26 cellular contexts compared by ENCODE assay signal in the genomic region with DNA sequence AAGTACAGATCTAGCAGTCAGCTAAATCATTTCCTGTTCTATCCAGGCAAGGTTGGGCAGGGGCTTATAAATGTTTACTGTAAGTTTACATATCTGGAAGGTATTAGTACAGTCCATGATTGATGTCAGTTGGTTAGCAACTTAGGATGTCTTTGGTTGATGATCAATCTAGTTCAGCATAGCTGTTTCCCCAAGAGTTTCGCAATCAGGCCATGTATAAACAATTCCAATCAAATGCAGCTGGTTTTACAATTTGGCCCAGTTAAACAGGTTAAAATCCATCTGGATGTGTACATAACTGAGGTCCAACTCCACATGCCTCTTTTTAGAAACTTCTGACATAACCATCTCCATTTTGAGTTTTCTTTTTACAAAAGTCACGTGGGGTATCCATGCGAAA. TPM values are rescaled to one million over a fixed set of nuclear protein-coding genes. Genes with fewer than 3 reads are reported as not detected.
DNase-seq lines count a peak whose midpoint lies in the region; ATAC-seq, FAIRE-seq and TF ChIP-seq lines count a peak whose summit lies in the region.
"Had no signal": no experiment of that assay in that cellular context is flagged by ENCODE, and none has a peak within 500 bp of the region (broad histone marks: within the 10 kb centered on the region; RNA-seq: fewer than 3 reads in every experiment).

No MANE protein-coding gene starts in this region.

- H2BK20ac ChIP-seq in H9 (ENCODE audit: low read depth, low read length, poor library complexity, severe bottlenecking): no peak overlapping the region

- peak; percentile 51 for FAIRE-seq in A549 (lab: Jason Lieb, UNC)

- POLR2A ChIA-PET in A549 (lab: Yijun Ruan, JAX): no interaction called here

- DNase-seq in A549 (ENCODE audit: low read depth in 1 of 2, low spot score in 1 of 2): no peak
- peak; percentile 58 for DNase-seq in GM04504 (ENCODE audit: low read depth)
- DNase-seq in amniotic epithelial cell (ENCODE audit: low read depth): peak; percentile 48
- DNase-seq in fibroblast of the aortic adventitia (ENCODE audit: low read depth): peak; percentile 57
- no peak for DNase-seq in activated naive CD4-positive, alpha-beta T cell treated with anti-CD3 and anti-CD28 coated beads, Interleukin-2, amount 50 U/mL, for 72 hours (ENCODE audit: low spot score in 2 of 2)
- no peak for DNase-seq in osteocyte (ENCODE audit: extremely low spot score, unreplicated experiment)
- no peak for DNase-seq in H9
- DNase-seq: 8988T; activated CD4-positive, alpha-beta T cell treated with anti-CD3 and anti-CD28 coated beads, Interleukin-2, amount 50 U/mL, for 1 hour; activated gamma-delta T cell treated with Interleukin-2 at 50 U/mL for 16 hours; CD4-positive, alpha-beta T cell; DMS53; endodermal cell; left cardiac atrium; MG63; mucosa of descending colon; NCI-H187; NCI-H226; SHP77 treated with DMSO at 0.1 percent for 48 hours; spleen; stimulated activated CD4-positive, alpha-beta T cell treated with anti-CD3 and anti-CD28 coated beads, Interleukin-4, amount 100 ng/mL, for 4 hours; T-cell; uterus had no signal

- H3K9ac ChIP-seq in H9 (ENCODE audit: extremely low read depth, insufficient read length, low read length): no peak overlapping the region

- no peak overlapping the region for H2BK15ac ChIP-seq in H9 (ENCODE audit: low read depth, low read length)

- H2BK5ac ChIP-seq in H9 (ENCODE audit: insufficient read length, low read length): no peak overlapping the region

- H2BK120ac ChIP-seq in H9 (ENCODE audit: low read depth, low read length, poor library complexity, severe bottlenecking): no peak overlapping the region

- H3K4me3 ChIP-seq in A549: no peak overlapping the region
- no peak overlapping the region for H3K4me3 ChIP-seq in fibroblast of the aortic adventitia (ENCODE audit: low read depth, low read length)
- H3K4me3 ChIP-seq: gastroesophageal sphincter, MG63, mucosa of descending colon, spleen, uterus had no signal

- peaks cover 3% of the 10 kb centered on the region for H3K79me1 ChIP-seq in H9 (ENCODE audit: insufficient read depth, low read depth, low read length, poor library complexity, severe bottlenecking)

- no peaks in the 10 kb centered on the region for H3K4me1 ChIP-seq in A549
- no peaks in the 10 kb centered on the region for H3K4me1 ChIP-seq in H9 (ENCODE audit: insufficient read depth, low read length)
- H3K4me1 ChIP-seq: gastroesophageal sphincter, spleen, uterus had no signal

- H3K4ac ChIP-seq in H9 (ENCODE audit: low read depth, low read length): no peak overlapping the region

- H2AK5ac ChIP-seq in H9 (ENCODE audit: insufficient read length, low read length): no peak overlapping the region

- H2AFZ ChIP-seq in H9 (ENCODE audit: low read length): no peak overlapping the region

- H3K27ac Mint-ChIP-seq in activated naive CD4-positive, alpha-beta T cell treated with anti-CD3 and anti-CD28 coated beads, Interleukin-2, amount 50 U/mL, for 72 hours: no peak overlapping the region
- H3K27ac Mint-ChIP-seq in osteocyte (ENCODE audit: unreplicated experiment): no peak overlapping the region
- H3K27ac Mint-ChIP-seq in H9: no peak overlapping the region
- H3K27ac Mint-ChIP-seq: CD4-positive, alpha-beta T cell; endodermal cell; T-cell had no signal

- H3K27me3 ChIP-seq in H9 (ENCODE audit: insufficient read depth, low read length): no peaks in the 10 kb centered on the region
- H3K27me3 ChIP-seq: gastroesophageal sphincter, MG63, spleen, uterus had no signal

- H4K91ac ChIP-seq in H9 (ENCODE audit: insufficient read length, low read depth, low read length): no peak overlapping the region

- H3K4me2 ChIP-seq in A549 (no peak overlapping the region), H9 (ENCODE audit: insufficient read depth, insufficient read length, low read length) (no peak overlapping the region)

- TF ChIP-seq CTCF in A549 (IDR thresholded peaks at IDR 0.05) (no peak), fibroblast of the aortic adventitia (IDR thresholded peaks at IDR 0.05; ENCODE audit: insufficient read depth, low read length) (no peak), osteocyte (IDR thresholded peaks at IDR 0.05) (no peak), H9 (conservative IDR thresholded peaks at IDR 0.05) (no peak)

- WGBS in A549 (ENCODE audit: missing lambda C conversion rate): 51% methylated on average over 3 of the region's 3 CpGs
- WGBS in H9 (ENCODE audit: extremely low coverage, insufficient read length, low lambda C conversion rate): no CpG with 5 or more reads among the region's 3 CpGs

- no peak for TF ChIP-seq POLR2A in A549 (IDR thresholded peaks at IDR 0.05; ENCODE audit: low read length)

- H3K27ac ChIP-seq in A549: no peak overlapping the region
- H3K27ac ChIP-seq in H9 (ENCODE audit: insufficient read length, low read depth, low read length): no peak overlapping the region
- H3K27ac ChIP-seq: gastroesophageal sphincter, spleen, uterus had no signal

- no peak overlapping the region for H3K4me3 Mint-ChIP-seq in osteocyte (ENCODE audit: unreplicated experiment)
- H3K4me3 Mint-ChIP-seq in H9: no peak overlapping the region
- H3K4me3 Mint-ChIP-seq: CD4-positive, alpha-beta T cell; endodermal cell; neural crest cell; T-cell had no signal

- H3K23ac ChIP-seq in H9 (ENCODE audit: insufficient read length, low read depth, low read length): no peak overlapping the region

- H3K9me3 ChIP-seq in A549: peaks cover 88% of the 10 kb centered on the region
- H3K9me3 ChIP-seq in H9 (ENCODE audit: control insufficient read depth, low read depth, low read length): peaks cover 30% of the 10 kb centered on the region

- H3K4me1 Mint-ChIP-seq in osteocyte (ENCODE audit: unreplicated experiment): no peaks in the 10 kb centered on the region
- H3K4me1 Mint-ChIP-seq in H9: no peaks in the 10 kb centered on the region
- H3K4me1 Mint-ChIP-seq: endodermal cell, neural crest cell, T-cell had no signal

- H3K36me3 Mint-ChIP-seq in activated naive CD4-positive, alpha-beta T cell treated with anti-CD3 and anti-CD28 coated beads, Interleukin-2, amount 50 U/mL, for 72 hours: peaks cover 26 to 32% of the 10 kb centered on the region in 2 donors
- H3K36me3 Mint-ChIP-seq in osteocyte (ENCODE audit: unreplicated experiment) (peaks cover 61% of the 10 kb centered on the region), H9 (ENCODE audit: insufficient read depth in 1 of 3, low read depth in 3 of 3) (peaks cover 49 to 62% (median 52%) of the 10 kb centered on the region in 3 experiments)

- no peaks in the 10 kb centered on the region for H4K20me1 ChIP-seq in H9 (ENCODE audit: control insufficient read depth, insufficient read depth, insufficient read length)

- H3T11ph ChIP-seq in H9 (ENCODE audit: low read length): no peak overlapping the region

- H3K56ac ChIP-seq in H9 (ENCODE audit: insufficient read length, low read depth, low read length): no peak overlapping the region

- no peak overlapping the region for H4K5ac ChIP-seq in H9 (ENCODE audit: insufficient read length, low read depth, low read length)

- H3K27me3 Mint-ChIP-seq in osteocyte (ENCODE audit: unreplicated experiment) (no peaks in the 10 kb centered on the region), H9 (ENCODE audit: low read depth) (no peaks in the 10 kb centered on the region; the same call in 1 of the 2 replicates)

- H3K79me2 ChIP-seq in H9 (ENCODE audit: insufficient read depth, low read length): no peaks in the 10 kb centered on the region

- no peak overlapping the region for H2BK12ac ChIP-seq in H9 (ENCODE audit: insufficient read length, low read depth, low read length)

- no peak for TF ChIP-seq RAD21 in A549 (conservative IDR thresholded peaks at IDR 0.05 in 1 of 2, IDR thresholded peaks at IDR 0.05 in 1 of 2)

- H3K23me2 ChIP-seq in H9 (ENCODE audit: insufficient read length, low read depth, low read length, poor library complexity, severe bottlenecking): no peaks in the 10 kb centered on the region

- no peak for TF ChIP-seq EP300 in A549 (IDR thresholded peaks at IDR 0.05)

- no peak overlapping the region for H3K18ac ChIP-seq in H9 (ENCODE audit: insufficient read length, low read depth, low read length)

- CTCF ChIA-PET in A549 (lab: Yijun Ruan, JAX): interaction anchor here (1.2 to 1.5 kb wide), 2 partner anchors 11 to 12 kb away, joined by 3 to 5 read pairs; no protein-coding TSS in a partner anchor

- no peak overlapping the region for H4K8ac ChIP-seq in H9 (replicated peaks; ENCODE audit: insufficient read length, low read depth, low read length)

- no peak overlapping the region for H3K14ac ChIP-seq in H9 (ENCODE audit: insufficient read depth, low read length)

- no peak for ATAC-seq in A549
- ATAC-seq in activated naive CD4-positive, alpha-beta T cell treated with anti-CD3 and anti-CD28 coated beads, Interleukin-2, amount 50 U/mL, for 72 hours: no peak
- ATAC-seq in HG02623 (IDR thresholded peaks at IDR 0.05; ENCODE audit: unreplicated experiment): no peak
- ATAC-seq: gastroesophageal sphincter, left cardiac atrium, mucosa of descending colon, T-cell had no signal

- H3K9me3 Mint-ChIP-seq in activated naive CD4-positive, alpha-beta T cell treated with anti-CD3 and anti-CD28 coated beads, Interleukin-2, amount 50 U/mL, for 72 hours: peaks cover 10 to 23% of the 10 kb centered on the region in 2 donors
- H3K9me3 Mint-ChIP-seq in osteocyte (ENCODE audit: unreplicated experiment) (peaks cover 47% of the 10 kb centered on the region), H9 (peaks cover 39 to 61% of the 10 kb centered on the region in 2 experiments)

RNA-seq across cellular contexts. Expression of gene ZNF221, which starts 6.9 kb away (rescaled TPM):
- 1.6 and 2.4 TPM in 2 replicates for polyA plus RNA-seq in A549 (2011; rRNA removed)
- 0.39 and 0.45 TPM in 2 replicates for polyA plus RNA-seq in A549 (2012; cell fraction: cytosol; rRNA removed)
- polyA plus RNA-seq in A549 (2012; cell fraction: nucleus; rRNA removed): 0.20 and 1.1 TPM in 2 replicates
- polyA plus RNA-seq in A549 (2017; fragmentation: RNase III; extraction: RNeasy Plus Mini Kit Qiagen cat#74134 plus additional on column Dnase treatment): 1.2 to 2.3 TPM (median 1.6 TPM) in 3 replicates
- 3.1 and 4.0 TPM in 2 replicates for polyA minus RNA-seq in A549 (2011; rRNA and poly(A)+ RNA removed)
- total RNA-seq in fibroblast of the aortic adventitia (ENCODE audit: low replicate concordance): 4.9 and 8.7 TPM in 2 replicates
- 1 to 10 TPM; 1.1 to 3.4 TPM for total RNA-seq in activated naive CD4-positive, alpha-beta T cell treated with anti-CD3 and anti-CD28 coated beads, Interleukin-2, amount 50 U/mL, for 72 hours
- 9.2 and 11.4 TPM in 2 replicates for total RNA-seq in osteocyte
- total RNA-seq in H9 (2021): 6.4 and 8.0 TPM in 2 replicates

RNA-seq across cellular contexts. Expression of gene ZNF45, which starts 22.8 kb away (rescaled TPM):
- 19.9 and 20.9 TPM in 2 replicates for polyA plus RNA-seq in A549 (2011; rRNA removed)
- 4.7 and 6.2 TPM in 2 replicates for polyA plus RNA-seq in A549 (2012; cell fraction: cytosol; rRNA removed)
- 4.1 and 6.7 TPM in 2 replicates for polyA plus RNA-seq in A549 (2012; cell fraction: nucleus; rRNA removed)
- 13.3 to 15.1 TPM (median 14.8 TPM) in 3 replicates for polyA plus RNA-seq in A549 (2017; fragmentation: RNase III; extraction: RNeasy Plus Mini Kit Qiagen cat#74134 plus additional on column Dnase treatment)
- polyA minus RNA-seq in A549 (2011; rRNA and poly(A)+ RNA removed): 20.5 and 23.9 TPM in 2 replicates
- total RNA-seq in fibroblast of the aortic adventitia (ENCODE audit: low replicate concordance): 5.6 and 18.6 TPM in 2 replicates
- 10 to 100 TPM; 10.5 to 10.8 TPM for total RNA-seq in activated naive CD4-positive, alpha-beta T cell treated with anti-CD3 and anti-CD28 coated beads, Interleukin-2, amount 50 U/mL, for 72 hours
- 19.9 and 20.6 TPM in 2 replicates for total RNA-seq in osteocyte
- total RNA-seq in H9 (2021): 18.4 and 19.8 TPM in 2 replicates

RNA-seq across cellular contexts. Expression of gene ZNF155, which starts 26.1 kb away (rescaled TPM):
- polyA plus RNA-seq in A549 (2011; rRNA removed) (5.2 and 6.6 TPM in 2 replicates), A549 (2017; fragmentation: RNase III; extraction: RNeasy Plus Mini Kit Qiagen cat#74134 plus additional on column Dnase treatment) (3.9 to 4.8 TPM (median 4.3 TPM) in 3 replicates)
- polyA plus RNA-seq in A549 (2012; cell fraction: cytosol; rRNA removed): 1.1 and 1.2 TPM in 2 replicates
- polyA plus RNA-seq in A549 (2012; cell fraction: nucleus; rRNA removed): 1.2 and 2.0 TPM in 2 replicates
- 4.1 and 5.9 TPM in 2 replicates for polyA minus RNA-seq in A549 (2011; rRNA and poly(A)+ RNA removed)
- total RNA-seq in fibroblast of the aortic adventitia (ENCODE audit: low replicate concordance) (0.90 and 10.0 TPM in 2 replicates), osteocyte (8.1 and 8.9 TPM in 2 replicates), H9 (2021) (8.1 and 10.1 TPM in 2 replicates)
- 1 to 10 TPM; 4.1 TPM for total RNA-seq in activated naive CD4-positive, alpha-beta T cell treated with anti-CD3 and anti-CD28 coated beads, Interleukin-2, amount 50 U/mL, for 72 hours

RNA-seq across cellular contexts. Expression of gene ZNF230, which starts 44.9 kb away (rescaled TPM):
- polyA plus RNA-seq in A549 (2011; rRNA removed): 6.2 and 6.3 TPM in 2 replicates
- polyA plus RNA-seq in A549 (2012; cell fraction: cytosol; rRNA removed): 1.6 and 2.0 TPM in 2 replicates
- polyA plus RNA-seq in A549 (2012; cell fraction: nucleus; rRNA removed): 1.3 and 2.4 TPM in 2 replicates
- 2.9 to 3.3 TPM (median 3.1 TPM) in 3 replicates for polyA plus RNA-seq in A549 (2017; fragmentation: RNase III; extraction: RNeasy Plus Mini Kit Qiagen cat#74134 plus additional on column Dnase treatment)
- polyA minus RNA-seq in A549 (2011; rRNA and poly(A)+ RNA removed): 5.3 and 8.4 TPM in 2 replicates
- total RNA-seq in fibroblast of the aortic adventitia (ENCODE audit: low replicate concordance): 5.2 and 6.1 TPM in 2 replicates
- total RNA-seq in activated naive CD4-positive, alpha-beta T cell treated with anti-CD3 and anti-CD28 coated beads, Interleukin-2, amount 50 U/mL, for 72 hours: 1 to 10 TPM; 3.6 to 5.1 TPM
- 4.1 and 5.3 TPM in 2 replicates for total RNA-seq in osteocyte
- 3.1 and 3.5 TPM in 2 replicates for total RNA-seq in H9 (2021)

Comparison
In these comparisons a context has a peak if more than half of its experiments do, and no peak if none do; other contexts are left out.
1. DNase-seq: peak in GM04504 (single experiment), amniotic epithelial cell (single experiment) and fibroblast of the aortic adventitia (single experiment); none in A549 (0 of 2), activated naive CD4-positive, alpha-beta T cell treated with anti-CD3 and anti-CD28 coated beads, Interleukin-2, amount 50 U/mL, for 72 hours (0 of 2), osteocyte (single experiment) and H9 (single experiment).